ENCODE assay signal across 15 cellular contexts in genomic region chr6:14119764-14120163, GRCh38. TPM values are rescaled to one million over a fixed set of nuclear protein-coding genes. Genes with fewer than 3 reads are reported as not detected.
A peak's percentile ranks its signal among the peaks of the same experiment; 100 is the strongest.
DNase-seq lines count a peak whose midpoint lies in the region; ATAC-seq and TF ChIP-seq lines count a peak whose summit lies in the region.
"Had no signal": no experiment of that assay in that cellular context is flagged by ENCODE, and none has a peak within 500 bp of the region (broad histone marks: within the 10 kb centered on the region; RNA-seq: fewer than 3 reads in every experiment).

No MANE protein-coding gene starts in this region.

- peaks cover 46% of the 10 kb centered on the region for H3K4me1 ChIP-seq in OCI-LY3 (ENCODE audit: low read length)
- H3K4me1 ChIP-seq in vagina = peaks cover 24% of the 10 kb centered on the region

- TF ChIP-seq POLR2A in vagina (IDR thresholded peaks at IDR 0.05) = no peak

- peaks cover 43 to 50% of the 10 kb centered on the region in 2 donors for H3K4me1 Mint-ChIP-seq in natural killer cell treated with Interleukin-12 subunit alpha and Interleukin-12 subunit beta and Interleukin-15 and Interleukin-18, amount 100 ng/mL, for 72 hours (ENCODE audit: low read depth in 2 of 2)
- peaks cover 20 to 25% of the 10 kb centered on the region in 2 donors for H3K4me1 Mint-ChIP-seq in natural killer cell
- H3K4me1 Mint-ChIP-seq in T-helper 2 cell treated with Interferon-gamma antibody and Interleukin-4, amounts not matched to agents 5 μg/mL and 100 μg/mL, for 36 hours (ENCODE audit: low read depth) = peaks cover 42% of the 10 kb centered on the region

- peaks cover 69% of the 10 kb centered on the region for H4K20me1 ChIP-seq in OCI-LY3 (ENCODE audit: insufficient read depth, low read length)

- no peak overlapping the region for H2AFZ ChIP-seq in OCI-LY3 (ENCODE audit: low read depth, low read length)

- peak overlapping the region; percentile 76 for H3K4me3 Mint-ChIP-seq in natural killer cell treated with Interleukin-12 subunit alpha and Interleukin-12 subunit beta and Interleukin-15 and Interleukin-18, amount 100 ng/mL, for 72 hours
- no peak overlapping the region for H3K4me3 Mint-ChIP-seq in natural killer cell
- H3K4me3 Mint-ChIP-seq in T-helper 2 cell treated with Interferon-gamma antibody and Interleukin-4, amounts not matched to agents 5 μg/mL and 100 μg/mL, for 36 hours = no peak overlapping the region

- H3K27ac ChIP-seq in OCI-LY3 (ENCODE audit: low read length) = peak overlapping the region; percentile 93
- H3K27ac ChIP-seq in vagina = peak overlapping the region; percentile 39
- H3K27ac ChIP-seq: colonic mucosa had no signal

- peak overlapping the region; percentile 99 for H3K9ac ChIP-seq in OCI-LY3 (ENCODE audit: low read length)
- H3K9ac ChIP-seq: SK-N-SH had no signal

- H3K36me3 Mint-ChIP-seq in natural killer cell treated with Interleukin-12 subunit alpha and Interleukin-12 subunit beta and Interleukin-15 and Interleukin-18, amount 100 ng/mL, for 72 hours = peaks cover 33% of the 10 kb centered on the region
- no peaks in the 10 kb centered on the region for H3K36me3 Mint-ChIP-seq in natural killer cell
- peaks cover 38% of the 10 kb centered on the region for H3K36me3 Mint-ChIP-seq in T-helper 2 cell treated with Interferon-gamma antibody and Interleukin-4, amounts not matched to agents 5 μg/mL and 100 μg/mL, for 36 hours (ENCODE audit: low read depth)

- peak overlapping the region; percentile 96 for H3K4me2 ChIP-seq in OCI-LY3 (ENCODE audit: low read length)
- H3K4me2 ChIP-seq: SK-N-SH had no signal

- no peak overlapping the region for H3K27ac Mint-ChIP-seq in natural killer cell treated with Interleukin-12 subunit alpha and Interleukin-12 subunit beta and Interleukin-15 and Interleukin-18, amount 100 ng/mL, for 72 hours
- H3K27ac Mint-ChIP-seq in natural killer cell = peak overlapping the region in 1 of 2 donors; percentile 22
- no peak overlapping the region for H3K27ac Mint-ChIP-seq in T-helper 2 cell treated with Interferon-gamma antibody and Interleukin-4, amounts not matched to agents 5 μg/mL and 100 μg/mL, for 36 hours

- intact Hi-C loops in natural killer cell (cut with micrococcal nuclease) = loop anchor here (5.0 kb wide), 2 partner anchors 307 to 1128 kb away; partner anchors contain the start of genes JARID2 and MCUR1
- intact Hi-C loops in vagina (cut with DNase I) = no loop called here

- no peak for DNase-seq in natural killer cell treated with Interleukin-12 subunit alpha and Interleukin-12 subunit beta and Interleukin-15 and Interleukin-18, amount 100 ng/mL, for 72 hours (ENCODE audit: low spot score)
- DNase-seq in natural killer cell (no peak), fibroblast of mammary gland (ENCODE audit: low read depth) (peak; percentile 36), vagina (ENCODE audit: extremely low spot score in 2 of 2) (no peak), NCI-H1105 (lab: John Stamatoyannopoulos, UW) (no peak)
- DNase-seq in T-helper 2 cell treated with Interferon-gamma antibody and Interleukin-4, amounts not matched to agents 5 μg/mL and 100 μg/mL, for 36 hours (ENCODE audit: low spot score) = no peak
- DNase-seq: activated CD8-positive, alpha-beta memory T cell treated with anti-CD3 and anti-CD28 coated beads for 24 hours; colonic mucosa; KBM-7; mesendoderm; NCI-H1048; retina; SK-N-SH had no signal

- H3K27me3 Mint-ChIP-seq in natural killer cell treated with Interleukin-12 subunit alpha and Interleukin-12 subunit beta and Interleukin-15 and Interleukin-18, amount 100 ng/mL, for 72 hours = no peaks in the 10 kb centered on the region
- H3K27me3 Mint-ChIP-seq in natural killer cell (ENCODE audit: low read depth in 2 of 2) = no peaks in the 10 kb centered on the region
- peaks cover 13% of the 10 kb centered on the region for H3K27me3 Mint-ChIP-seq in T-helper 2 cell treated with Interferon-gamma antibody and Interleukin-4, amounts not matched to agents 5 μg/mL and 100 μg/mL, for 36 hours (ENCODE audit: low read depth)

- H3K36me3 ChIP-seq in OCI-LY3 (replicated peaks; ENCODE audit: low read depth, low read length) = peaks cover 68% of the 10 kb centered on the region
- H3K36me3 ChIP-seq in vagina = no peaks in the 10 kb centered on the region
- H3K36me3 ChIP-seq: colonic mucosa had no signal

- H3K4me3 ChIP-seq in OCI-LY3 (ENCODE audit: low read length) (peak overlapping the region; percentile 100), fibroblast of mammary gland (ENCODE audit: control insufficient read depth, low read depth, low read length) (no peak overlapping the region), vagina (no peak overlapping the region)
- H3K4me3 ChIP-seq: colonic mucosa had no signal

- ATAC-seq in natural killer cell treated with Interleukin-12 subunit alpha and Interleukin-12 subunit beta and Interleukin-15 and Interleukin-18, amount 100 ng/mL, for 72 hours = no peak
- ATAC-seq in natural killer cell = no peak
- ATAC-seq in HG02852 (IDR thresholded peaks at IDR 0.05; ENCODE audit: unreplicated experiment) = no peak

- H3K79me2 ChIP-seq in OCI-LY3 (ENCODE audit: low read length) = peaks cover 76% of the 10 kb centered on the region

- H3K27me3 ChIP-seq in OCI-LY3 (ENCODE audit: low read depth, low read length) = no peaks in the 10 kb centered on the region
- no peaks in the 10 kb centered on the region for H3K27me3 ChIP-seq in vagina
- H3K27me3 ChIP-seq: colonic mucosa had no signal

- TF ChIP-seq CTCF in natural killer cell (IDR thresholded peaks at IDR 0.05) (no peak), OCI-LY3 (IDR thresholded peaks at IDR 0.05; ENCODE audit: low read depth, low read length) (no peak), fibroblast of mammary gland (conservative IDR thresholded peaks at IDR 0.05; ENCODE audit: control insufficient read depth, insufficient read depth, low read depth, low read length) (no peak), vagina (IDR thresholded peaks at IDR 0.05) (no peak)

- H3K9me3 ChIP-seq in OCI-LY3 (ENCODE audit: insufficient read depth, low read length) (no peaks in the 10 kb centered on the region), vagina (no peaks in the 10 kb centered on the region)
- H3K9me3 ChIP-seq: colonic mucosa, SK-N-SH had no signal

- no peaks in the 10 kb centered on the region for H3K9me3 Mint-ChIP-seq in natural killer cell treated with Interleukin-12 subunit alpha and Interleukin-12 subunit beta and Interleukin-15 and Interleukin-18, amount 100 ng/mL, for 72 hours
- no peaks in the 10 kb centered on the region for H3K9me3 Mint-ChIP-seq in natural killer cell
- no peaks in the 10 kb centered on the region for H3K9me3 Mint-ChIP-seq in T-helper 2 cell treated with Interferon-gamma antibody and Interleukin-4, amounts not matched to agents 5 μg/mL and 100 μg/mL, for 36 hours

RNA-seq across cellular contexts. Expression of gene CD83, which starts 2.2 kb away (rescaled TPM):
- 100 to 1,000 TPM in 1 of 2 donors, 10 to 100 TPM in 1; 31.4 to 124 TPM for total RNA-seq in natural killer cell treated with Interleukin-12 subunit alpha and Interleukin-12 subunit beta and Interleukin-15 and Interleukin-18, amount 100 ng/mL, for 72 hours
- total RNA-seq in natural killer cell (100 to 1,000 TPM in 1 of 3 donors, 10 to 100 TPM in 2; 54.8 to 110 (median 64.3) TPM), vagina (26.0 TPM)
